ENCODE assay signal across 8 cellular contexts in the genomic region with DNA sequence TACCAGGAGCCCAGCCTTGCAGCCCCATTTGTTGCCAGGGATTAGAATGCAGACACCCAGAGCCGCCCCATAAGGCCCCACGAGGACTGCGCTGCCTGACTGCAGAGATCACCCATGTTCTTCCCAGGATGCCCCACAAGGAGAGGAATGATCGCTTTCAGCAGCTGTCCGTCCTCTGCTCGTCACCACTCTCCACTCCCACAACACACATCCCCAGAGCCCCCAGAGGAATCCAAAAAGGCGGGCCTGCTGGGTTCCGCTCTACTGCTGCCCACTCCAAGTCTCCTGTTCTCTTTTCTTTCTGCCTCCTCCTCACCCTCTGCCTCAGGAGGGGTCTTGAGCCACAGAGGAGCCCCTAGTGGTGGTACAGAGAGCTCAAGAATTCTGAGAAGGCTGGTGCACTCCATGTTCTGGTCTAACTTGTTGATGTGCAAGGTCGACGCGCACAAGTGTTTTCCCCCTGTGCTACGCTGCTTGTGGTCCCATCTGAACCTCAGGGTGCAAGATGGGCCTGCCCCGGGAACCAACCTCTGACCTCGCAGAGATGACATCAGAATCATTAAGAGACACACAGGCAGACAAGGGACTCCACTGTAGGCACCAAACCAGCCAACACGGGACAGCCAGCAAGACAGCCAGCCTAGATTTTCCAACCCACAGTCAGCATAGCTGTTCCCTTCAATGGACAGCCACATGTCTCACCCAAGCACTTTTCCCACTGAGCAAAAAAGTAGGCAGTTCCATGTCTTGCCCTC. TPM values are rescaled to one million over a fixed set of nuclear protein-coding genes. Genes with fewer than 3 reads are reported as not detected.
DNase-seq lines count a peak whose midpoint lies in the region; ATAC-seq and TF ChIP-seq lines count a peak whose summit lies in the region.

No MANE protein-coding gene starts in this region.

- H3K4me1 Mint-ChIP-seq in activated naive CD4-positive, alpha-beta T cell treated with anti-CD3 and anti-CD28 coated beads for 36 hours (ENCODE audit: low read depth): peaks cover 87% of the 10 kb centered on the region
- H3K4me1 Mint-ChIP-seq in brain: peaks cover 74% of the 10 kb centered on the region

- CTCF ChIA-PET in activated naive CD4-positive, alpha-beta T cell treated with anti-CD3 and anti-CD28 coated beads for 36 hours (lab: Charles Lee): interaction anchor here (0.6 to 10.6 kb wide), 7 partner anchors 9 to 50 kb away, joined by 3 to 116 read pairs (median 4); a partner anchor contains a TSS

- H3K36me3 ChIP-seq in liver (ENCODE audit: control insufficient read depth in 4 of 4, insufficient read depth in 3 of 4, low read depth in 1 of 4, low read length in 3 of 4): no peaks in the 10 kb centered on the region
- H3K36me3 ChIP-seq in upper lobe of left lung: no peaks in the 10 kb centered on the region

- no peak for TF ChIP-seq RAD21 in liver (IDR thresholded peaks at IDR 0.05)

- no peak for TF ChIP-seq EP300 in upper lobe of left lung (IDR thresholded peaks at IDR 0.05)

- H3K4me3 ChIP-seq in liver (ENCODE audit: low read depth in 1 of 3, low read length in 3 of 3): no peak overlapping the region
- no peak overlapping the region for H3K4me3 ChIP-seq in upper lobe of left lung

- no peaks in the 10 kb centered on the region for H3K27me3 Mint-ChIP-seq in activated naive CD4-positive, alpha-beta T cell treated with anti-CD3 and anti-CD28 coated beads for 36 hours (ENCODE audit: low read depth)
- no peaks in the 10 kb centered on the region for H3K27me3 Mint-ChIP-seq in brain

- H3K9me3 ChIP-seq in liver (ENCODE audit: control insufficient read depth in 4 of 4, low read length in 3 of 4): no peaks in the 10 kb centered on the region
- no peaks in the 10 kb centered on the region for H3K9me3 ChIP-seq in upper lobe of left lung

- ATAC-seq in upper lobe of left lung (ENCODE audit: low FRiP score in 2 of 2) (no peak), HG03045 (IDR thresholded peaks at IDR 0.05; ENCODE audit: unreplicated experiment) (no peak), GM19463 (IDR thresholded peaks at IDR 0.05; ENCODE audit: unreplicated experiment) (no peak), HG03460 (IDR thresholded peaks at IDR 0.05; ENCODE audit: unreplicated experiment) (no peak)

- intact Hi-C loops in activated naive CD4-positive, alpha-beta T cell treated with anti-CD3 and anti-CD28 coated beads for 36 hours (cut with micrococcal nuclease): loop anchor here (10.0 kb wide), 1 partner anchor 799 kb away; a partner anchor contains a TSS

- no peak overlapping the region for H3K9ac ChIP-seq in liver (ENCODE audit: low read depth in 1 of 2, low read length in 2 of 2)

- no peaks in the 10 kb centered on the region for H3K9me3 Mint-ChIP-seq in activated naive CD4-positive, alpha-beta T cell treated with anti-CD3 and anti-CD28 coated beads for 36 hours
- no peaks in the 10 kb centered on the region for H3K9me3 Mint-ChIP-seq in brain

- H3K27ac Mint-ChIP-seq in activated naive CD4-positive, alpha-beta T cell treated with anti-CD3 and anti-CD28 coated beads for 36 hours: peak overlapping the region; percentile 97
- H3K27ac Mint-ChIP-seq in brain: peak overlapping the region; percentile 87 to 99 (median 95)

- H3K36me3 Mint-ChIP-seq in activated naive CD4-positive, alpha-beta T cell treated with anti-CD3 and anti-CD28 coated beads for 36 hours (ENCODE audit: low read depth): no peaks in the 10 kb centered on the region
- no peaks in the 10 kb centered on the region for H3K36me3 Mint-ChIP-seq in brain

- 92% methylated on average over 15 of the region's 15 CpGs for WGBS in liver
- 69 to 82% methylated on average over 14 to 15 of the region's 15 CpGs for WGBS in upper lobe of left lung, 2 donors

- H3K27me3 ChIP-seq in liver (ENCODE audit: control insufficient read depth in 4 of 4, insufficient read depth in 4 of 4, low read length in 3 of 4) (no peaks in the 10 kb centered on the region), upper lobe of left lung (no peaks in the 10 kb centered on the region)

- TF ChIP-seq POLR2A in upper lobe of left lung (IDR thresholded peaks at IDR 0.05): no peak

- no peak overlapping the region for H3K4me3 Mint-ChIP-seq in activated naive CD4-positive, alpha-beta T cell treated with anti-CD3 and anti-CD28 coated beads for 36 hours
- H3K4me3 Mint-ChIP-seq in brain: peak overlapping the region in 4 of 5 experiments; percentile 21 to 72 (median 57)

- DNase-seq in activated naive CD4-positive, alpha-beta T cell treated with anti-CD3 and anti-CD28 coated beads for 36 hours: peak; percentile 33
- no peak for DNase-seq in activated naive CD4-positive, alpha-beta T cell treated with anti-CD3 and anti-CD28 coated beads, Interleukin-2, amount 50 U/mL, for 16 hours
- DNase-seq in upper lobe of left lung: no peak

- H3K4me1 ChIP-seq in liver (ENCODE audit: control insufficient read depth in 4 of 4, insufficient read depth in 4 of 4, low read length in 3 of 4) (peaks cover 16 to 59% (median 44%) of the 10 kb centered on the region in 4 donors), upper lobe of left lung (peaks cover 98 to 100% (median 100%) of the 10 kb centered on the region in 4 donors)

- H3K27ac ChIP-seq in liver (ENCODE audit: low read depth in 1 of 2, low read length in 2 of 2) (peak overlapping the region; percentile 56 to 79), upper lobe of left lung (peak overlapping the region; percentile 87 to 93 (median 92))

- TF ChIP-seq CTCF in brain (conservative IDR thresholded peaks at IDR 0.05) (peak in 1 of 2 experiments; percentile 56), liver (IDR thresholded peaks at IDR 0.05; ENCODE audit: low read depth, low read length, missing input control) (no peak), upper lobe of left lung (IDR thresholded peaks at IDR 0.05) (no peak)

TF ChIP-seq in liver, 16 proteins besides CTCF, POLR2A, EP300 and RAD21 (continues in another document):
- TF ChIP-seq SP1 (IDR thresholded peaks at IDR 0.05) (no peak), RXRA (IDR thresholded peaks at IDR 0.05) (no peak), HNF4G (IDR thresholded peaks at IDR 0.05) (no peak), FOXA1 (IDR thresholded peaks at IDR 0.05) (no peak), HNF4A (conservative IDR thresholded peaks at IDR 0.05) (no peak), GABPA (IDR thresholded peaks at IDR 0.05 in 1 of 2, conservative IDR thresholded peaks at IDR 0.05 in 1 of 2) (no peak), FOXA2 (IDR thresholded peaks at IDR 0.05) (no peak)
- TF ChIP-seq, protein P1, sequence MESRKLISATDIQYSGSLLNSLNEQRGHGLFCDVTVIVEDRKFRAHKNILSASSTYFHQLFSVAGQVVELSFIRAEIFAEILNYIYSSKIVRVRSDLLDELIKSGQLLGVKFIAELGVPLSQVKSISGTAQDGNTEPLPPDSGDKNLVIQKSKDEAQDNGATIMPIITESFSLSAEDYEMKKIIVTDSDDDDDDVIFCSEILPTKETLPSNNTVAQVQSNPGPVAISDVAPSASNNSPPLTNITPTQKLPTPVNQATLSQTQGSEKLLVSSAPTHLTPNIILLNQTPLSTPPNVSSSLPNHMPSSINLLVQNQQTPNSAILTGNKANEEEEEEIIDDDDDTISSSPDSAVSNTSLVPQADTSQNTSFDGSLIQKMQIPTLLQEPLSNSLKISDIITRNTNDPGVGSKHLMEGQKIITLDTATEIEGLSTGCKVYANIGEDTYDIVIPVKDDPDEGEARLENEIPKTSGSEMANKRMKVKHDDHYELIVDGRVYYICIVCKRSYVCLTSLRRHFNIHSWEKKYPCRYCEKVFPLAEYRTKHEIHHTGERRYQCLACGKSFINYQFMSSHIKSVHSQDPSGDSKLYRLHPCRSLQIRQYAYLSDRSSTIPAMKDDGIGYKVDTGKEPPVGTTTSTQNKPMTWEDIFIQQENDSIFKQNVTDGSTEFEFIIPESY (IDR thresholded peaks at IDR 0.05): no peak
- TF ChIP-seq, protein P2, sequence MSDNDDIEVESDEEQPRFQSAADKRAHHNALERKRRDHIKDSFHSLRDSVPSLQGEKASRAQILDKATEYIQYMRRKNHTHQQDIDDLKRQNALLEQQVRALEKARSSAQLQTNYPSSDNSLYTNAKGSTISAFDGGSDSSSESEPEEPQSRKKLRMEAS (IDR thresholded peaks at IDR 0.05): no peak
- TF ChIP-seq, protein P3, sequence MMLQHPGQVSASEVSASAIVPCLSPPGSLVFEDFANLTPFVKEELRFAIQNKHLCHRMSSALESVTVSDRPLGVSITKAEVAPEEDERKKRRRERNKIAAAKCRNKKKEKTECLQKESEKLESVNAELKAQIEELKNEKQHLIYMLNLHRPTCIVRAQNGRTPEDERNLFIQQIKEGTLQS (IDR thresholded peaks at IDR 0.05): no peak

RNA-seq across cellular contexts. Expression of a gene that starts 30.0 kb away (rescaled TPM):
- 100 to 1,000 TPM; 109 to 112 TPM for total RNA-seq in activated naive CD4-positive, alpha-beta T cell treated with anti-CD3 and anti-CD28 coated beads for 36 hours
- polyA plus RNA-seq in brain (ENCODE audit: insufficient read depth, low read depth, low replicate concordance): 60.2 TPM
- total RNA-seq in liver: 10 to 100 TPM in 1 of 2 donors, 1 to 10 TPM in 1; 6.0 to 13.1 TPM
- 10 to 100 TPM; 12.0 to 12.6 TPM for polyA plus RNA-seq in liver
- 100 to 1,000 TPM in 4 of 6 donors, 10 to 100 TPM in 2; 67.8 to 210 (median 116) TPM for total RNA-seq in upper lobe of left lung

RNA-seq across cellular contexts. Expression of a gene that starts 34.6 kb away (rescaled TPM):
- 1,000 to 10,000 TPM; 5,065 to 5,278 TPM for total RNA-seq in activated naive CD4-positive, alpha-beta T cell treated with anti-CD3 and anti-CD28 coated beads for 36 hours
- 2,030 TPM for polyA plus RNA-seq in brain (ENCODE audit: insufficient read depth, low read depth, low replicate concordance)
- total RNA-seq in liver: 1,000 to 10,000 TPM; 1,321 to 1,770 TPM
- 1,000 to 10,000 TPM in 1 of 2 donors, 100 to 1,000 TPM in 1; 472 to 1,306 TPM for polyA plus RNA-seq in liver
- total RNA-seq in upper lobe of left lung: 1,000 to 10,000 TPM; 1,008 to 2,508 (median 1,628) TPM

RNA-seq across cellular contexts. Expression of a gene that starts 41.0 kb away (rescaled TPM):
- 100 to 1,000 TPM; 122 to 128 TPM for total RNA-seq in activated naive CD4-positive, alpha-beta T cell treated with anti-CD3 and anti-CD28 coated beads for 36 hours
- polyA plus RNA-seq in brain (ENCODE audit: insufficient read depth, low read depth, low replicate concordance) (28.1 TPM), liver (10 to 100 TPM in 1 of 2 donors, 1 to 10 TPM in 1; 7.3 to 13.7 TPM)
- total RNA-seq in liver (10 to 100 TPM; 38.0 to 78.6 TPM), upper lobe of left lung (100 to 1,000 TPM in 1 of 6 donors, 10 to 100 TPM in 5; 48.1 to 140 (median 69.6) TPM)

RNA-seq across cellular contexts. Expression of a gene that starts 56.2 kb away (rescaled TPM):
- 1,000 to 10,000 TPM; 1,318 to 2,532 TPM for total RNA-seq in activated naive CD4-positive, alpha-beta T cell treated with anti-CD3 and anti-CD28 coated beads for 36 hours
- polyA plus RNA-seq in brain (ENCODE audit: insufficient read depth, low read depth, low replicate concordance): not detected
- total RNA-seq in liver: under 1 TPM; under 0.01 TPM
- 10 to 100 TPM in 1 of 2 donors, not detected in 1; 82.7 TPM for polyA plus RNA-seq in liver
- total RNA-seq in upper lobe of left lung: over 10,000 TPM in 1 of 6 donors, 1,000 to 10,000 TPM in 1, under 1 TPM in 4; under 0.01 to 11,449 (median under 0.01) TPM

RNA-seq across cellular contexts. Expression of a gene that starts 57.5 kb away (rescaled TPM):
- total RNA-seq in activated naive CD4-positive, alpha-beta T cell treated with anti-CD3 and anti-CD28 coated beads for 36 hours: 1,000 to 10,000 TPM in 1 of 2 experiments, 100 to 1,000 TPM in 1; 685 to 1,294 TPM
- polyA plus RNA-seq in brain (ENCODE audit: insufficient read depth, low read depth, low replicate concordance) (not detected), liver (10 to 100 TPM in 1 of 2 donors, not detected in 1; 26.0 TPM)
- total RNA-seq in liver (under 1 TPM; under 0.01 TPM), upper lobe of left lung (1,000 to 10,000 TPM in 2 of 6 donors, under 1 TPM in 4; under 0.01 to 4,461 (median under 0.01) TPM)

Comparison
In these comparisons a context has a peak if more than half of its experiments do, and no peak if none do; other contexts are left out.
1. RNA of a gene that starts 30.0 kb away (total RNA-seq): 67.8 to 210 TPM in upper lobe of left lung and 109 to 112 TPM in activated naive CD4-positive, alpha-beta T cell treated with anti-CD3 and anti-CD28 coated beads for 36 hours; 6.0 to 13.1 TPM in liver; every median in the first group is over 4 times any median in the second.